20 cellular contexts compared by ENCODE assay signal in the genomic region with DNA sequence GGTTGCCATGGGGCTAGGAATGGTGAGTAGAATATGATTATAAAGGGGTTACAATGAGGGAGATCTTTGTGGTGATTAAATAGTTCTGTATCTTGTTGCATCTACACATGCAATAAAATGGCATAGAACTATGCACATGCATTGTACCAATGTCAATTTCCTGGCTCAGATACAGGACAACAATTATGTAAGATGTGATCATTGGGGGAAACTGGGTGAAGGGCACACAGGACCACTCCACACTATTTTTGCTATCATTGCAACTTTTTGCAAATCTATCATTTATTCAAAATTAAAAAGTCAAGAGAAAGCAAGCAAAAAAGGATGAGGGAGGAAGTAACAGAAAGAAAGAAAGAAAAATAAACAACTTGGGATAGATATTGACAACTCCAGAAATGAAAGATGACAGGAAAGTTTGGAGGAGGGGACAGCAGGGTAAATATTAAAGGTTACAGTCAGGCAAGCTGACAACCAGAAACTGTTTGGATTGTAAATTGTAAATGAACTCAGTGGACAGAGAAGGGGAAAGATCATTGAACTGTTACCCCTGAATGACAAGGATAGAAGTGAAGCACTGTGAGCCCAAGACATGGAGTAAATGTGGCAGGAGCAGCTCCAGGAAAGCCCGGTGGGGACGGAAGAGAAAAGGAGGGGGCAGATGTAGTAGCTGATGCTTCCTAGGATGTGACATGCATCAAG.
"Had no signal": no experiment of that assay in that cellular context is flagged by ENCODE, and none has a peak within 500 bp of the region (broad histone marks: within the 10 kb centered on the region; RNA-seq: fewer than 3 reads in every experiment).

No MANE protein-coding gene starts in this region.

- H3K9me3 ChIP-seq: colonic mucosa, mucosa of descending colon, psoas muscle, SK-N-SH, spleen, testis had no signal

- H3K4me3 Mint-ChIP-seq: naive thymus-derived CD8-positive, alpha-beta T cell had no signal

- H3K4me2 ChIP-seq: SK-N-SH had no signal

- H3K27ac ChIP-seq: colonic mucosa, heart left ventricle, psoas muscle, spleen, testis, WERI-Rb-1 had no signal

- H3K36me3 ChIP-seq: colonic mucosa, heart left ventricle, spleen, WERI-Rb-1 had no signal

- DNase-seq: activated CD4-positive, alpha-beta T cell treated with anti-CD3 and anti-CD28 coated beads for 4 hours; activated effector memory CD4-positive, alpha-beta T cell treated with anti-CD3 and anti-CD28 coated beads, Interleukin-2, amount 50 U/mL, for 16 hours; colonic mucosa; effector CD4-positive, alpha-beta T cell; heart left ventricle; left colon; mammary epithelial cell; mucosa of descending colon; naive thymus-derived CD8-positive, alpha-beta T cell; psoas muscle; SK-N-SH; spleen; stimulated activated CD4-positive, alpha-beta T cell treated with anti-CD3 and anti-CD28 coated beads, Interleukin-1b, Interleukin-23, amount 100 ng/mL, for 48 hours; stimulated activated naive CD4-positive, alpha-beta T cell treated with Interleukin-2 at 50 U/mL for 16 hours; T-helper 1 cell; testis; WERI-Rb-1 had no signal

- H3K9ac ChIP-seq: SK-N-SH had no signal

- H3K27me3 ChIP-seq: colonic mucosa, spleen, testis had no signal

- H3K4me1 ChIP-seq: colonic mucosa, psoas muscle, testis had no signal

- ATAC-seq: heart left ventricle; left colon; mucosa of descending colon; naive thymus-derived CD8-positive, alpha-beta T cell; psoas muscle; sciatic nerve had no signal

- FAIRE-seq: endothelial cell of umbilical vein, frontal cortex had no signal

- H3K4me3 ChIP-seq: colonic mucosa, heart left ventricle, mucosa of descending colon, psoas muscle, spleen, testis had no signal
